Comparison of ENCODE assay signal across 24 cellular contexts in genomic region chr9:21744874-21745273, GRCh38. TPM values are rescaled to one million over a fixed set of nuclear protein-coding genes. Genes with fewer than 3 reads are reported as not detected.
A peak's percentile ranks its signal among the peaks of the same experiment; 100 is the strongest.
DNase-seq lines count a peak whose midpoint lies in the region; ATAC-seq and TF ChIP-seq lines count a peak whose summit lies in the region.
"Had no signal": no experiment of that assay in that cellular context is flagged by ENCODE, and none has a peak within 500 bp of the region (broad histone marks: within the 10 kb centered on the region; RNA-seq: fewer than 3 reads in every experiment).

No MANE protein-coding gene starts in this region.

- BruUV-seq in mammary epithelial cell (replicated peaks; lab: Mats Ljungman, UMichigan) = no TSS peak

- dilution Hi-C loops in mammary epithelial cell (cut with HindIII; ENCODE audit: low sequenced_read_pairs) = no loop called here

- no peaks in the 10 kb centered on the region for H3K9me3 ChIP-seq in mammary epithelial cell (replicated peaks; ENCODE audit: insufficient read depth, low read length)
- H3K9me3 ChIP-seq in breast epithelium = no peaks in the 10 kb centered on the region
- H3K9me3 ChIP-seq in aorta (ENCODE audit: control insufficient read depth, low read length) = no peaks in the 10 kb centered on the region
- H3K9me3 ChIP-seq: ascending aorta, SJCRH30, tibial nerve had no signal

- no peak overlapping the region for H3K4me3 Mint-ChIP-seq in activated CD4-positive, alpha-beta T cell treated with anti-CD3 and anti-CD28 coated beads, Interleukin-2, amount 10 ng/mL, durations not matched to agents 7 days and 5 days
- H3K4me3 Mint-ChIP-seq: CD4-positive, alpha-beta T cell; mesothelial cell of epicardium; neural crest cell had no signal

- peak overlapping the region; percentile 1 for H2AFZ ChIP-seq in mammary epithelial cell (ENCODE audit: low read depth, low read length)

- H3K4me3 ChIP-seq in mammary epithelial cell (replicated peaks in 1 of 3; ENCODE audit: insufficient read depth in 1 of 3, low read depth in 2 of 3, low read length in 3 of 3) (no peak overlapping the region), breast epithelium (no peak overlapping the region), aorta (ENCODE audit: low read length in 2 of 2) (no peak overlapping the region)
- H3K4me3 ChIP-seq: ascending aorta, coronary artery, SJCRH30, tibial nerve had no signal

- CTCF ChIA-PET in mammary epithelial cell (lab: Charles Lee; ENCODE audit: low non-redundant PET) = no interaction called here
- CTCF ChIA-PET in activated CD4-positive, alpha-beta T cell treated with anti-CD3 and anti-CD28 coated beads, Interleukin-2, amount 10 ng/mL, durations not matched to agents 7 days and 5 days (lab: Charles Lee) = no interaction called here

- no peak overlapping the region for H3K27ac Mint-ChIP-seq in activated CD4-positive, alpha-beta T cell treated with anti-CD3 and anti-CD28 coated beads, Interleukin-2, amount 10 ng/mL, durations not matched to agents 7 days and 5 days
- H3K27ac Mint-ChIP-seq: CD4-positive, alpha-beta T cell; mesothelial cell of epicardium had no signal

- no peak overlapping the region for H3K9ac ChIP-seq in mammary epithelial cell (ENCODE audit: insufficient read depth, low read length)

- H3K79me2 ChIP-seq in mammary epithelial cell (ENCODE audit: insufficient read depth, low read length) = no peaks in the 10 kb centered on the region

- H3K4me1 ChIP-seq in mammary epithelial cell (ENCODE audit: insufficient read depth, low read length) = peaks cover 55% of the 10 kb centered on the region
- no peaks in the 10 kb centered on the region for H3K4me1 ChIP-seq in breast epithelium
- H3K4me1 ChIP-seq in aorta (ENCODE audit: control insufficient read depth in 1 of 2, insufficient read depth in 2 of 2, low read length in 2 of 2) = no peaks in the 10 kb centered on the region
- H3K4me1 ChIP-seq: ascending aorta, SJCRH30, tibial nerve had no signal

- H3K27ac ChIP-seq in mammary epithelial cell (ENCODE audit: insufficient read depth, low read depth, low read length) = no peak overlapping the region
- no peak overlapping the region for H3K27ac ChIP-seq in breast epithelium
- H3K27ac ChIP-seq in aorta (ENCODE audit: low read depth in 1 of 2, low read length in 2 of 2) = no peak overlapping the region
- H3K27ac ChIP-seq: ascending aorta, coronary artery, SJCRH30, tibial nerve had no signal

- in situ Hi-C loops in mammary epithelial cell (cut with MboI; ENCODE audit: low sequenced_read_pairs in 2 of 2) = no loop called here

- peaks cover 69% of the 10 kb centered on the region for H3K27me3 Mint-ChIP-seq in activated CD4-positive, alpha-beta T cell treated with anti-CD3 and anti-CD28 coated beads, Interleukin-2, amount 10 ng/mL, durations not matched to agents 7 days and 5 days

- H3K27me3 ChIP-seq in mammary epithelial cell (ENCODE audit: insufficient read depth, low read length) (no peaks in the 10 kb centered on the region), breast epithelium (no peaks in the 10 kb centered on the region), aorta (ENCODE audit: control insufficient read depth in 1 of 2, insufficient read depth in 2 of 2, low read length in 1 of 2) (no peaks in the 10 kb centered on the region)
- H3K27me3 ChIP-seq: ascending aorta, SJCRH30, tibial nerve had no signal

- no peak for TF ChIP-seq CTCF in mammary epithelial cell (conservative IDR thresholded peaks at IDR 0.05 in 1 of 2, IDR thresholded peaks at IDR 0.05 in 1 of 2; ENCODE audit: extremely low read depth in 1 of 2, insufficient read depth in 1 of 2, low read depth in 1 of 2, low read length in 2 of 2)
- no peak for TF ChIP-seq CTCF in breast epithelium (IDR thresholded peaks at IDR 0.05)

- DNase-seq in mammary epithelial cell (peak; percentile 40), breast epithelium (ENCODE audit: low spot score in 2 of 2) (no peak), SIG-M5 treated with dmso at 0.1 percent for 504 hours (lab: John Stamatoyannopoulos, UW; ENCODE audit: unreplicated experiment) (peak; percentile 78), fibroblast of the conjunctiva (ENCODE audit: low read depth) (peak; percentile 68), aorta (no peak)
- DNase-seq in activated CD4-positive, alpha-beta T cell treated with anti-CD3 and anti-CD28 coated beads, Interleukin-2, amount 10 ng/mL, durations not matched to agents 7 days and 5 days = no peak
- no peak for DNase-seq in activated effector memory CD4-positive, alpha-beta T cell treated with anti-CD3 and anti-CD28 coated beads, Interleukin-2, amount 50 U/mL, for 16 hours
- DNase-seq: 8988T; activated CD4-positive, CD25-positive, alpha-beta regulatory T cell treated with anti-CD3 and anti-CD28 coated beads, Interleukin-2, amount 50 U/mL, for 72 hours; activated effector memory CD4-positive, alpha-beta T cell treated with Interleukin-2 at 50 U/mL for 16 hours; CD4-positive, alpha-beta T cell; islet precursor cell; NCI-H1930; NCI-H510A treated with DMSO at 0.1 percent for 48 hours; SJCRH30; stimulated activated CD4-positive, alpha-beta T cell treated with anti-CD3 and anti-CD28 coated beads, Interleukin-15, amount 100 ng/mL, for 24 hours; stimulated activated naive CD4-positive, alpha-beta T cell had no signal

- intact Hi-C loops in mammary epithelial cell (cut with micrococcal nuclease) (no loop called here), breast epithelium (cut with DNase I; ENCODE audit: low total_unique reads) (no loop called here), aorta (cut with DNase I) (no loop called here)

- POLR2A ChIA-PET in activated CD4-positive, alpha-beta T cell treated with anti-CD3 and anti-CD28 coated beads, Interleukin-2, amount 10 ng/mL, durations not matched to agents 7 days and 5 days (lab: Charles Lee) = no interaction called here

- no peaks in the 10 kb centered on the region for H3K4me1 Mint-ChIP-seq in activated CD4-positive, alpha-beta T cell treated with anti-CD3 and anti-CD28 coated beads, Interleukin-2, amount 10 ng/mL, durations not matched to agents 7 days and 5 days

- H4K20me1 ChIP-seq in mammary epithelial cell (ENCODE audit: insufficient read depth, low read length) = no peaks in the 10 kb centered on the region

- no peak overlapping the region for H3K4me2 ChIP-seq in mammary epithelial cell (ENCODE audit: insufficient read depth, low read depth, low read length)

- ATAC-seq in aorta (ENCODE audit: low FRiP score) (peak; percentile 69), GM19351 (IDR thresholded peaks at IDR 0.05; ENCODE audit: unreplicated experiment) (no peak)

- H3K36me3 ChIP-seq in mammary epithelial cell (ENCODE audit: insufficient read depth, low read length) (no peaks in the 10 kb centered on the region), breast epithelium (no peaks in the 10 kb centered on the region), aorta (ENCODE audit: control insufficient read depth in 1 of 2, insufficient read depth in 2 of 2, low read length in 1 of 2) (no peaks in the 10 kb centered on the region)
- H3K36me3 ChIP-seq: ascending aorta, SJCRH30, tibial nerve had no signal

- no peak for TF ChIP-seq POLR2A in breast epithelium (IDR thresholded peaks at IDR 0.05)

- H3K36me3 Mint-ChIP-seq in activated CD4-positive, alpha-beta T cell treated with anti-CD3 and anti-CD28 coated beads, Interleukin-2, amount 10 ng/mL, durations not matched to agents 7 days and 5 days (ENCODE audit: low read depth) = no peaks in the 10 kb centered on the region
- H3K36me3 Mint-ChIP-seq: mesothelial cell of epicardium had no signal

- no peaks in the 10 kb centered on the region for H3K9me3 Mint-ChIP-seq in activated CD4-positive, alpha-beta T cell treated with anti-CD3 and anti-CD28 coated beads, Interleukin-2, amount 10 ng/mL, durations not matched to agents 7 days and 5 days
- H3K9me3 Mint-ChIP-seq: CD4-positive, alpha-beta T cell; mesothelial cell of epicardium; neural crest cell had no signal

RNA-seq across cellular contexts. Expression of gene MTAP, which starts 57.6 kb away (rescaled TPM):
- total RNA-seq in mammary epithelial cell (10 to 100 TPM; 51.5 to 96.9 TPM), breast epithelium (10 to 100 TPM; 20.8 to 40.2 (median 29.5) TPM), aorta (10 to 100 TPM; 28.5 to 41.1 TPM)
- polyA plus RNA-seq in mammary epithelial cell (59.0 TPM), aorta (10 to 100 TPM in 1 of 2 donors, 1 to 10 TPM in 1; 4.0 to 10.9 TPM)
- 52.6 TPM for polyA minus RNA-seq in mammary epithelial cell
- 10 to 100 TPM; 51.8 to 57.4 TPM for total RNA-seq in activated CD4-positive, alpha-beta T cell treated with anti-CD3 and anti-CD28 coated beads, Interleukin-2, amount 10 ng/mL, durations not matched to agents 7 days and 5 days
- total RNA-seq: MCF 10A had no signal

Comparison
In these comparisons a context has a peak if more than half of its experiments do, and no peak if none do; other contexts are left out.
1. DNase-seq: peak in mammary epithelial cell (single experiment), SIG-M5 treated with dmso at 0.1 percent for 504 hours (single experiment) and fibroblast of the conjunctiva (single experiment); none in breast epithelium (0 of 2), aorta (0 of 2), activated CD4-positive, alpha-beta T cell treated with anti-CD3 and anti-CD28 coated beads, Interleukin-2, amount 10 ng/mL, durations not matched to agents 7 days and 5 days (single experiment) and activated effector memory CD4-positive, alpha-beta T cell treated with anti-CD3 and anti-CD28 coated beads, Interleukin-2, amount 50 U/mL, for 16 hours (single experiment).